25 cellular contexts compared by ENCODE assay signal in genomic region chr17:1519678-1520077, GRCh38.
"Had no signal": no experiment of that assay in that cellular context is flagged by ENCODE, and none has a peak within 500 bp of the region (broad histone marks: within the 10 kb centered on the region; RNA-seq: fewer than 3 reads in every experiment).

No MANE protein-coding gene starts in this region.

- H3K4me2 ChIP-seq: hepatocyte had no signal

- H3K27me3 Mint-ChIP-seq: activated naive CD8-positive, alpha-beta T cell treated with anti-CD3 and anti-CD28 coated beads, Interleukin-2, amount 10 ng/mL, durations not matched to agents 7 days and 5 days; activated T-cell treated with anti-CD3 and anti-CD28 coated beads, Interleukin-2, amount 50 U/mL, for 24 hours; activated T-helper 17 cell treated with anti-CD3 and anti-CD28 coated beads, Interleukin-2, amount 50 U/mL, for 72 hours; stimulated activated naive CD8-positive, alpha-beta T cell treated with anti-CD3 and anti-CD28 coated beads, Interleukin-15, Interleukin-2, amounts not matched to agents 100 ng/mL and 50 ng/mL, for 24 hours had no signal

- H3K36me3 ChIP-seq: pancreas had no signal

- H3K4me3 Mint-ChIP-seq: activated T-cell treated with anti-CD3 and anti-CD28 coated beads, Interleukin-2, amount 50 U/mL, for 24 hours; activated T-helper 17 cell treated with anti-CD3 and anti-CD28 coated beads, Interleukin-2, amount 50 U/mL, for 72 hours; stimulated activated naive CD8-positive, alpha-beta T cell treated with anti-CD3 and anti-CD28 coated beads, Interleukin-15, Interleukin-2, amounts not matched to agents 100 ng/mL and 50 ng/mL, for 24 hours had no signal

- DNase-seq: activated CD4-positive, alpha-beta T cell treated with anti-CD3 and anti-CD28 coated beads for 1 hour; activated CD8-positive, alpha-beta memory T cell treated with anti-CD3 and anti-CD28 coated beads for 24 hours; activated CD8-positive, alpha-beta memory T cell treated with anti-CD3 and anti-CD28 coated beads, Interleukin-2, amount 50 U/mL, for 4 hours; activated naive CD8-positive, alpha-beta T cell treated with anti-CD3 and anti-CD28 coated beads, Interleukin-2, amount 10 ng/mL, durations not matched to agents 7 days and 5 days; activated T-cell treated with anti-CD3 and anti-CD28 coated beads, Interleukin-2, amount 50 U/mL, for 24 hours; amygdala; cerebellar nuclear complex; effector CD4-positive, alpha-beta T cell; foreskin melanocyte; glutamatergic neuron; kidney glomerular epithelial cell; left lung; natural killer cell; pancreas; right cardiac atrium; stimulated activated CD4-positive, alpha-beta T cell treated with anti-CD3 and anti-CD28 coated beads, Interleukin-4, amount 100 ng/mL, for 24 hours; substantia nigra; SW 1271; T-helper 2 cell; WERI-Rb-1 had no signal

- H3K9me3 ChIP-seq: left lung, pancreas, tibial nerve had no signal

- H3K27me3 ChIP-seq: hepatocyte, left lung, pancreas, tibial nerve had no signal

- ATAC-seq: activated T-helper 17 cell treated with anti-CD3 and anti-CD28 coated beads, Interleukin-2, amount 50 U/mL, for 72 hours; left lung; natural killer cell; pancreas; right cardiac atrium had no signal

- H3K9me3 Mint-ChIP-seq: activated naive CD8-positive, alpha-beta T cell treated with anti-CD3 and anti-CD28 coated beads, Interleukin-2, amount 10 ng/mL, durations not matched to agents 7 days and 5 days; activated T-cell treated with anti-CD3 and anti-CD28 coated beads, Interleukin-2, amount 50 U/mL, for 24 hours; activated T-helper 17 cell treated with anti-CD3 and anti-CD28 coated beads, Interleukin-2, amount 50 U/mL, for 72 hours; natural killer cell; stimulated activated naive CD8-positive, alpha-beta T cell treated with anti-CD3 and anti-CD28 coated beads, Interleukin-15, Interleukin-2, amounts not matched to agents 100 ng/mL and 50 ng/mL, for 24 hours had no signal

- H3K36me3 Mint-ChIP-seq: natural killer cell had no signal

- H3K4me3 ChIP-seq: hepatocyte, left lung, lung, pancreas, tibial nerve had no signal

- H3K27ac Mint-ChIP-seq: activated naive CD8-positive, alpha-beta T cell treated with anti-CD3 and anti-CD28 coated beads, Interleukin-2, amount 10 ng/mL, durations not matched to agents 7 days and 5 days; activated T-helper 17 cell treated with anti-CD3 and anti-CD28 coated beads, Interleukin-2, amount 50 U/mL, for 72 hours; natural killer cell; stimulated activated naive CD8-positive, alpha-beta T cell treated with anti-CD3 and anti-CD28 coated beads, Interleukin-15, Interleukin-2, amounts not matched to agents 100 ng/mL and 50 ng/mL, for 24 hours had no signal

- H2AFZ ChIP-seq: hepatocyte had no signal

- H3K27ac ChIP-seq: hepatocyte, left lung, pancreas, tibial nerve, WERI-Rb-1 had no signal
